Comparison of ENCODE assay signal across 9 cellular contexts in the genomic region with DNA sequence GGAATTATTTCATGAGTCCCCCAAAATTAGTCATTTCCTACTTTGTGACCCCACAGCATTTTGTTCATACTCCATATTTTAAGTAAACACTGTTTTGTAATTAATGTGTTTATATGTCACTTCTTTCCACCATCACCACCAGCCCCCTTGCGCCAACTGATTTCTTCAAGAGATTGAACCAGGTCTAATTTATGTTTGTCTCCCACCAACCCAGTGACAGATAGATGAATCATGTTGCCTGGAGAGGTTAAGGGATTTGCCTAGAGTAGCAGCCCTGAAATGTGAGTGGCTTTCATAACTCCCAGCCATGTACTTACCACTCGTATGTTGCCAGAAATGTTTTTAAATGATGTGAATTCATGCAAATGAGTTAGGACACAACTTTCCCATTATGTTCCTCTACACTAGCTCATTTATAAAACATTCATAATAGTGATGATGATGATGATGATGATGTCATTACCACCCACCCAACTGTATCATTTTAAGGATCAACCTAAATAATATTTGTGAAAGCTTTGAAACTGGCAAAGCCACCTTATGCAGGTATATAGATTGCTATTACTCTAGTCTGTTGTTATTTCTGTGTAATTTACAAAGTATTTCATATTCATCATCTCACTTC.
DNase-seq lines count a peak whose midpoint lies in the region; ATAC-seq and TF ChIP-seq lines count a peak whose summit lies in the region.
"Had no signal": no experiment of that assay in that cellular context is flagged by ENCODE, and none has a peak within 500 bp of the region (broad histone marks: within the 10 kb centered on the region; RNA-seq: fewer than 3 reads in every experiment).

No MANE protein-coding gene starts in this region.

- H3K9me3 ChIP-seq in HCT116 (ENCODE audit: control insufficient read depth in 1 of 2, insufficient read depth in 1 of 2, low read depth in 1 of 2, low read length in 2 of 2), result no peaks in the 10 kb centered on the region
- H3K9me3 ChIP-seq: vagina had no signal

- intact Hi-C loops in HCT116 (cut with micrococcal nuclease), result no loop called here

- H3K79me2 ChIP-seq in HCT116 (ENCODE audit: insufficient read depth, low read length), result no peaks in the 10 kb centered on the region

- H3K27ac Mint-ChIP-seq in activated naive CD8-positive, alpha-beta T cell treated with anti-CD3 and anti-CD28 coated beads, Interleukin-2, amount 50 U/mL, for 24 hours, result peak overlapping the region; percentile 78

- H3K4me1 ChIP-seq in HCT116 (ENCODE audit: control insufficient read depth in 1 of 2, insufficient read depth in 2 of 2, low read length in 2 of 2), result peaks cover 17 to 54% of the 10 kb centered on the region in 2 experiments

- CTCF ChIA-PET in HCT116 (lab: Charles Lee), result no interaction called here
- CTCF ChIA-PET in HEK293T (lab: Yijun Ruan, JAX), result no interaction called here

- DNase-seq in AG20443 (ENCODE audit: low spot score), result peak; percentile 20
- no peak for DNase-seq in HCT116 (ENCODE audit: low read depth, low spot score)
- DNase-seq in activated naive CD8-positive, alpha-beta T cell treated with anti-CD3 and anti-CD28 coated beads, Interleukin-2, amount 50 U/mL, for 24 hours, result no peak
- peak; percentile 68 for DNase-seq in kidney tubule cell (ENCODE audit: low spot score)
- no peak for DNase-seq in left lobe of liver (ENCODE audit: low spot score)
- DNase-seq in D341Med (ENCODE audit: low spot score), result no peak
- DNase-seq in HEK293T (ENCODE audit: extremely low spot score), result no peak

- TF ChIP-seq POLR2A in HCT116 (IDR thresholded peaks at IDR 0.05; ENCODE audit: borderline replicate concordance, extremely low read depth, insufficient read depth, insufficient read length), result no peak

- no peaks in the 10 kb centered on the region; the same call in 1 of the 2 replicates for H4K20me1 ChIP-seq in HCT116 (ENCODE audit: insufficient read depth)

- no peak overlapping the region for H3K4me3 Mint-ChIP-seq in activated naive CD8-positive, alpha-beta T cell treated with anti-CD3 and anti-CD28 coated beads, Interleukin-2, amount 50 U/mL, for 24 hours

- no peaks in the 10 kb centered on the region for H3K36me3 ChIP-seq in HCT116 (ENCODE audit: control insufficient read depth in 1 of 2, insufficient read depth in 2 of 2, low read length in 2 of 2)
- H3K36me3 ChIP-seq: vagina had no signal

- H3K4me3 ChIP-seq in HCT116 (replicated peaks in 1 of 2; ENCODE audit: low read depth in 1 of 2, low read length in 2 of 2), result no peak overlapping the region
- H3K4me3 ChIP-seq: vagina had no signal

- H3K9me3 Mint-ChIP-seq in activated naive CD8-positive, alpha-beta T cell treated with anti-CD3 and anti-CD28 coated beads, Interleukin-2, amount 50 U/mL, for 24 hours, result no peaks in the 10 kb centered on the region

- H3K4me2 ChIP-seq in HCT116 (ENCODE audit: low read length), result peak overlapping the region; percentile 66

- no peak overlapping the region for H2AFZ ChIP-seq in HCT116 (ENCODE audit: low read depth, low read length, poor library complexity, severe bottlenecking)

- ATAC-seq in HCT116 (no peak), left lobe of liver (no peak), HG03378 (IDR thresholded peaks at IDR 0.05; ENCODE audit: unreplicated experiment) (no peak)
- peak; percentile 81 for ATAC-seq in activated naive CD8-positive, alpha-beta T cell treated with anti-CD3 and anti-CD28 coated beads, Interleukin-2, amount 50 U/mL, for 24 hours

- no TSS peak for BruUV-seq in HCT116 (replicated peaks; lab: Mats Ljungman, UMichigan)

- TF ChIP-seq RAD21 in HCT116 (IDR thresholded peaks at IDR 0.05; ENCODE audit: low read depth), result no peak

- H3K9me2 ChIP-seq in HCT116 (ENCODE audit: insufficient read depth), result peaks cover 3% of the 10 kb centered on the region; the same call in 1 of the 2 replicates

- H3K27me3 Mint-ChIP-seq in activated naive CD8-positive, alpha-beta T cell treated with anti-CD3 and anti-CD28 coated beads, Interleukin-2, amount 50 U/mL, for 24 hours, result no peaks in the 10 kb centered on the region

- H3K27ac ChIP-seq in HCT116 (ENCODE audit: low read depth, low read length), result no peak overlapping the region
- H3K27ac ChIP-seq: vagina had no signal

- H3K27me3 ChIP-seq in HCT116 (ENCODE audit: insufficient read depth, low read length), result no peaks in the 10 kb centered on the region
- H3K27me3 ChIP-seq: vagina had no signal

- POLR2A ChIA-PET in HCT116 (lab: Charles Lee), result no interaction called here
- POLR2A ChIA-PET in HEK293T (lab: Yijun Ruan, JAX), result no interaction called here

- TF ChIP-seq CTCF in HCT116 (IDR thresholded peaks at IDR 0.05 in 2 of 3, conservative IDR thresholded peaks at IDR 0.05 in 1 of 3; ENCODE audit: borderline replicate concordance in 1 of 3, insufficient read depth in 1 of 3, low read depth in 2 of 3, low read length in 2 of 3), result no peak

- RAD21 ChIA-PET in HCT116 (lab: Charles Lee; ENCODE audit: low non-redundant PET in 1 of 2, low total read pairs in 2 of 2, uncharacterized antibody in 2 of 2, unreplicated experiment in 2 of 2), result no interaction called here

- H3K36me3 Mint-ChIP-seq in activated naive CD8-positive, alpha-beta T cell treated with anti-CD3 and anti-CD28 coated beads, Interleukin-2, amount 50 U/mL, for 24 hours (ENCODE audit: low read depth), result peaks cover 30% of the 10 kb centered on the region

- no peak overlapping the region for H3K9ac ChIP-seq in HCT116 (ENCODE audit: low read length)

- H3K4me1 Mint-ChIP-seq in activated naive CD8-positive, alpha-beta T cell treated with anti-CD3 and anti-CD28 coated beads, Interleukin-2, amount 50 U/mL, for 24 hours, result peaks cover 48% of the 10 kb centered on the region

TF ChIP-seq in HCT116, 20 proteins besides CTCF, POLR2A, EP300 and RAD21:
- TF ChIP-seq ZFX (IDR thresholded peaks at IDR 0.05) (no peak), SRF (IDR thresholded peaks at IDR 0.05; ENCODE audit: low read depth) (no peak), JUND (IDR thresholded peaks at IDR 0.05) (no peak), EZH2 (IDR thresholded peaks at IDR 0.05) (no peak), FOSL1 (IDR thresholded peaks at IDR 0.05; ENCODE audit: low read depth) (0 out of 2 replicates have a peak, but pooled peaks have one; percentile 25)
TF ChIP-seq in HCT116: peak in this region for 1.

TF ChIP-seq in HEK293T, 16 proteins besides CTCF, POLR2A, EP300 and RAD21:
- TF ChIP-seq SP1 (IDR thresholded peaks at IDR 0.05), result no peak
- TF ChIP-seq TARDBP (IDR thresholded peaks at IDR 0.05), result no peak
- TF ChIP-seq, protein P1, sequence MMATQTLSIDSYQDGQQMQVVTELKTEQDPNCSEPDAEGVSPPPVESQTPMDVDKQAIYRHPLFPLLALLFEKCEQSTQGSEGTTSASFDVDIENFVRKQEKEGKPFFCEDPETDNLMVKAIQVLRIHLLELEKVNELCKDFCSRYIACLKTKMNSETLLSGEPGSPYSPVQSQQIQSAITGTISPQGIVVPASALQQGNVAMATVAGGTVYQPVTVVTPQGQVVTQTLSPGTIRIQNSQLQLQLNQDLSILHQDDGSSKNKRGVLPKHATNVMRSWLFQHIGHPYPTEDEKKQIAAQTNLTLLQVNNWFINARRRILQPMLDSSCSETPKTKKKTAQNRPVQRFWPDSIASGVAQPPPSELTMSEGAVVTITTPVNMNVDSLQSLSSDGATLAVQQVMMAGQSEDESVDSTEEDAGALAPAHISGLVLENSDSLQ (IDR thresholded peaks at IDR 0.05), result no peak
- TF ChIP-seq NFRKB (IDR thresholded peaks at IDR 0.05), result no peak
- TF ChIP-seq FOXK2 (IDR thresholded peaks at IDR 0.05), result no peak
- TF ChIP-seq FOXA1 (IDR thresholded peaks at IDR 0.05), result no peak
- TF ChIP-seq FOXM1 (IDR thresholded peaks at IDR 0.05; ENCODE audit: borderline replicate concordance), result no peak
- no peak for TF ChIP-seq CTBP1 (IDR thresholded peaks at IDR 0.05; ENCODE audit: borderline replicate concordance)
- TF ChIP-seq ZNF384 (IDR thresholded peaks at IDR 0.05), result no peak
- no peak for TF ChIP-seq SUZ12 (IDR thresholded peaks at IDR 0.05)

Comparison
In these comparisons a context has a peak if more than half of its experiments do, and no peak if none do; other contexts are left out.
1. DNase-seq: peak in AG20443 (single experiment) and kidney tubule cell (single experiment); none in HCT116 (single experiment), activated naive CD8-positive, alpha-beta T cell treated with anti-CD3 and anti-CD28 coated beads, Interleukin-2, amount 50 U/mL, for 24 hours (single experiment), left lobe of liver (single experiment), D341Med (single experiment) and HEK293T (single experiment).